8 cellular contexts compared by ENCODE assay signal in genomic region chr17:79852748-79853147, GRCh38. TPM values are rescaled to one million over a fixed set of nuclear protein-coding genes. Genes with fewer than 3 reads are reported as not detected.
DNase-seq lines count a peak whose midpoint lies in the region; ATAC-seq and TF ChIP-seq lines count a peak whose summit lies in the region.

No MANE protein-coding gene starts in this region.

- no peaks in the 10 kb centered on the region for H3K9me3 ChIP-seq in suprapubic skin
- no peaks in the 10 kb centered on the region for H3K9me3 ChIP-seq in prostate gland

- peak overlapping the region; percentile 60 for H3K27ac Mint-ChIP-seq in activated CD8-positive, alpha-beta memory T cell treated with anti-CD3 and anti-CD28 coated beads, Interleukin-2, amount 10 ng/mL, durations not matched to agents 7 days and 5 days
- H3K27ac Mint-ChIP-seq in T-cell, result peak overlapping the region in 1 of 2 donors; percentile 6

- ATAC-seq in activated CD8-positive, alpha-beta memory T cell treated with anti-CD3 and anti-CD28 coated beads, Interleukin-2, amount 10 ng/mL, durations not matched to agents 7 days and 5 days, result peak; percentile 64
- ATAC-seq in T-cell (replicated peaks in 1 of 4), result no peak
- no peak for ATAC-seq in HG02571 (IDR thresholded peaks at IDR 0.05; ENCODE audit: unreplicated experiment)
- no peak for ATAC-seq in GM21717 (IDR thresholded peaks at IDR 0.05; ENCODE audit: unreplicated experiment)

- DNase-seq in activated CD8-positive, alpha-beta memory T cell treated with anti-CD3 and anti-CD28 coated beads, Interleukin-2, amount 10 ng/mL, durations not matched to agents 7 days and 5 days, result no peak
- no peak for DNase-seq in activated CD8-positive, alpha-beta memory T cell treated with anti-CD3 and anti-CD28 coated beads, Interleukin-2, amount 50 U/mL, for 4 hours
- no peak for DNase-seq in T-cell
- DNase-seq in fibroblast of peridontal ligament (ENCODE audit: extremely low read depth), result peak; percentile 71
- no peak for DNase-seq in suprapubic skin (ENCODE audit: low spot score in 2 of 2)
- no peak for DNase-seq in prostate gland (ENCODE audit: low spot score)

- POLR2A ChIA-PET in T-cell (lab: Charles Lee), result no interaction called here

- H3K36me3 ChIP-seq in suprapubic skin (no peaks in the 10 kb centered on the region), prostate gland (no peaks in the 10 kb centered on the region)

- intact Hi-C loops in prostate gland (cut with DNase I), result no loop called here

- CTCF ChIA-PET in activated CD8-positive, alpha-beta memory T cell treated with anti-CD3 and anti-CD28 coated beads, Interleukin-2, amount 10 ng/mL, durations not matched to agents 7 days and 5 days (lab: Charles Lee), result interaction anchor here (1.0 to 3.7 kb wide), 3 partner anchors 8 to 118 kb away, joined by 4 to 23 read pairs (median 5); partner anchors contain the start of gene CBX4
- CTCF ChIA-PET in T-cell (lab: Charles Lee), result no interaction called here

- WGBS in suprapubic skin, result 10% methylated on average over 5 of the region's 5 CpGs
- WGBS in prostate gland, result 20% methylated on average over 5 of the region's 5 CpGs

- no peaks in the 10 kb centered on the region for H3K36me3 Mint-ChIP-seq in activated CD8-positive, alpha-beta memory T cell treated with anti-CD3 and anti-CD28 coated beads, Interleukin-2, amount 10 ng/mL, durations not matched to agents 7 days and 5 days
- H3K36me3 Mint-ChIP-seq in T-cell, result no peaks in the 10 kb centered on the region

- TF ChIP-seq EP300 in suprapubic skin (IDR thresholded peaks at IDR 0.05), result no peak

- TF ChIP-seq POLR2A in suprapubic skin (IDR thresholded peaks at IDR 0.05), result no peak
- no peak for TF ChIP-seq POLR2A in prostate gland (IDR thresholded peaks at IDR 0.05)

- H3K27ac ChIP-seq in suprapubic skin (no peak overlapping the region), prostate gland (no peak overlapping the region)

- peaks cover 27% of the 10 kb centered on the region for H3K27me3 Mint-ChIP-seq in activated CD8-positive, alpha-beta memory T cell treated with anti-CD3 and anti-CD28 coated beads, Interleukin-2, amount 10 ng/mL, durations not matched to agents 7 days and 5 days
- peaks cover 14 to 30% of the 10 kb centered on the region in 2 donors for H3K27me3 Mint-ChIP-seq in T-cell

- no peaks in the 10 kb centered on the region for H3K9me3 Mint-ChIP-seq in activated CD8-positive, alpha-beta memory T cell treated with anti-CD3 and anti-CD28 coated beads, Interleukin-2, amount 10 ng/mL, durations not matched to agents 7 days and 5 days (ENCODE audit: low read depth)
- no peaks in the 10 kb centered on the region for H3K9me3 Mint-ChIP-seq in T-cell

- H3K4me1 Mint-ChIP-seq in activated CD8-positive, alpha-beta memory T cell treated with anti-CD3 and anti-CD28 coated beads, Interleukin-2, amount 10 ng/mL, durations not matched to agents 7 days and 5 days, result peaks cover 7% of the 10 kb centered on the region
- H3K4me1 Mint-ChIP-seq in T-cell, result peaks cover 4 to 6% (median 5%) of the 10 kb centered on the region in 3 donors

- peaks cover 17% of the 10 kb centered on the region for H3K4me1 ChIP-seq in suprapubic skin
- H3K4me1 ChIP-seq in prostate gland (replicated peaks), result no peaks in the 10 kb centered on the region

- H3K27me3 ChIP-seq in suprapubic skin, result no peaks in the 10 kb centered on the region
- no peaks in the 10 kb centered on the region for H3K27me3 ChIP-seq in prostate gland (replicated peaks; ENCODE audit: insufficient read depth)

- H3K4me3 Mint-ChIP-seq in activated CD8-positive, alpha-beta memory T cell treated with anti-CD3 and anti-CD28 coated beads, Interleukin-2, amount 10 ng/mL, durations not matched to agents 7 days and 5 days, result peak overlapping the region; percentile 64
- H3K4me3 Mint-ChIP-seq in T-cell, result peak overlapping the region; percentile 34 to 56 (median 47)

- TF ChIP-seq CTCF in suprapubic skin (IDR thresholded peaks at IDR 0.05) (no peak), prostate gland (IDR thresholded peaks at IDR 0.05) (no peak)

- H3K4me3 ChIP-seq in suprapubic skin (peak overlapping the region; percentile 17), prostate gland (no peak overlapping the region)

RNA-seq across cellular contexts. Expression of gene CBX4, which starts 13.5 kb away (rescaled TPM):
- 10 to 100 TPM; 28.3 to 36.7 TPM for total RNA-seq in activated CD8-positive, alpha-beta memory T cell treated with anti-CD3 and anti-CD28 coated beads, Interleukin-2, amount 10 ng/mL, durations not matched to agents 7 days and 5 days
- 100 to 1,000 TPM in 2 of 5 donors, 10 to 100 TPM in 3; 63.2 to 138 (median 70.2) TPM for total RNA-seq in T-cell
- 10 to 100 TPM; 33.0 to 47.7 (median 38.0) TPM for total RNA-seq in suprapubic skin
- total RNA-seq in prostate gland, result 10 to 100 TPM; 28.0 to 28.5 TPM

RNA-seq across cellular contexts. Expression of gene CBX8, which starts 55.9 kb away (rescaled TPM):
- total RNA-seq in activated CD8-positive, alpha-beta memory T cell treated with anti-CD3 and anti-CD28 coated beads, Interleukin-2, amount 10 ng/mL, durations not matched to agents 7 days and 5 days, result 1 to 10 TPM; 6.8 to 8.6 TPM
- total RNA-seq in T-cell (1 to 10 TPM; 1.9 to 5.1 (median 3.9) TPM), suprapubic skin (1 to 10 TPM; 2.3 to 6.4 (median 3.1) TPM), prostate gland (1 to 10 TPM; 4.7 to 4.8 TPM)
